In the genomic region with DNA sequence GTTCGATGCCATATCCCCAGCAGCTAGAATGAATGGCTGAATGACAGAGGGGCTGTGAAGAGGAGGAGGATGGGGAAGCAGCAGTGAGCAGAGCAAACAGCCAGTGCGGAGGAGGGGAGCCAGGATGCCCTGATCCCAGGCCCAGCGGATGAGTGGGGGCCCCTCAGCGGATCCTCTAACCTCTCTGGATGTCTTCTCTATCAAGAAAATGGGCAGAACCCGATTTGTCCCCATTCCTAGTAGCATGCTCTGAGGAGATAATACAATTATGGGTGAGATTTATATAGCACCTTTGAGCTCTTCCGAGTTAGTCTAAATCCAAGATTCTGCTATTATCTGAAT, we compare ENCODE assay signal across 8 cellular contexts. TPM values are rescaled to one million over a fixed set of nuclear protein-coding genes. Genes with fewer than 3 reads are reported as not detected.
DNase-seq lines count a peak whose midpoint lies in the region; ATAC-seq, FAIRE-seq and TF ChIP-seq lines count a peak whose summit lies in the region.

No MANE protein-coding gene starts in this region.

- H3K9me3 ChIP-seq in KOPT-K1 (ENCODE audit: insufficient read depth, low read length, poor library complexity, severe bottlenecking) (no peaks in the 10 kb centered on the region), adipocyte (ENCODE audit: control insufficient read depth, low read length) (no peaks in the 10 kb centered on the region), stomach (no peaks in the 10 kb centered on the region)

- TF ChIP-seq POLR2A in stomach (IDR thresholded peaks at IDR 0.05): no peak

- H3K36me3 ChIP-seq in KOPT-K1 (ENCODE audit: insufficient read depth, low read length) (no peaks in the 10 kb centered on the region), adipocyte (ENCODE audit: control insufficient read depth, insufficient read depth, low read length, severe bottlenecking) (peaks cover 10% of the 10 kb centered on the region), stomach (peaks cover 0 to 8% (median 3%) of the 10 kb centered on the region in 4 donors)

- no peaks in the 10 kb centered on the region for H3K27me3 ChIP-seq in adipocyte (replicated peaks; ENCODE audit: control insufficient read depth, insufficient read depth, low read length)
- H3K27me3 ChIP-seq in stomach: no peaks in the 10 kb centered on the region

- intact Hi-C loops in stomach (cut with DNase I; ENCODE audit: low total_unique reads): no loop called here
- intact Hi-C loops in posterior vena cava (cut with DNase I): loop anchor here in 1 of 2 donors (2.0 kb wide), 1 partner anchor 64 kb away; no protein-coding TSS in a partner anchor

- peak overlapping the region; percentile 86 for H3K9ac ChIP-seq in adipocyte (ENCODE audit: low read length)

- WGBS in stomach, 5 donors: 51 to 63% (median 56%) methylated on average over 6 of the region's 6 CpGs

- H3K4me3 ChIP-seq in adipocyte (ENCODE audit: low read length): peak overlapping the region; percentile 63
- H3K4me3 ChIP-seq in stomach: peak overlapping the region in 1 of 4 donors; percentile 28

- no peak for FAIRE-seq in RCC 7860 (lab: Jason Lieb, UNC)

- H3K27ac ChIP-seq in KOPT-K1 (ENCODE audit: low read depth, low read length, poor library complexity, severe bottlenecking) (peak overlapping the region; percentile 51), stomach (peak overlapping the region; percentile 25 to 92 (median 88))

- DNase-seq in adipocyte (ENCODE audit: low read depth): no peak
- no peak for DNase-seq in immature natural killer cell
- no peak for DNase-seq in stomach
- DNase-seq in NCI-H524 (lab: John Stamatoyannopoulos, UW): no peak
- DNase-seq in RCC 7860 (ENCODE audit: low spot score): no peak
- no peak for DNase-seq in posterior vena cava (ENCODE audit: low spot score)

- TF ChIP-seq EP300 in stomach (IDR thresholded peaks at IDR 0.05): no peak

- peaks cover 11 to 17% (median 13%) of the 10 kb centered on the region in 3 donors for H3K27me3 Mint-ChIP-seq in immature natural killer cell (ENCODE audit: low read depth in 3 of 3)

- peaks cover 0 to 5% (median 4%) of the 10 kb centered on the region in 3 donors for H3K36me3 Mint-ChIP-seq in immature natural killer cell

- H3K9me3 Mint-ChIP-seq in immature natural killer cell: no peaks in the 10 kb centered on the region

- peak overlapping the region; percentile 81 to 93 (median 87) for H3K4me3 Mint-ChIP-seq in immature natural killer cell

- no peak for TF ChIP-seq CTCF in stomach (IDR thresholded peaks at IDR 0.05)

- H3K4me1 Mint-ChIP-seq in immature natural killer cell: peaks cover 99 to 100% of the 10 kb centered on the region in 2 donors

- peaks cover 86% of the 10 kb centered on the region for H3K4me1 ChIP-seq in adipocyte (ENCODE audit: control insufficient read depth, insufficient read depth, low read length)
- H3K4me1 ChIP-seq in stomach: peaks cover 93 to 100% (median 98%) of the 10 kb centered on the region in 4 donors

- peak overlapping the region; percentile 76 to 99 (median 92) for H3K27ac Mint-ChIP-seq in immature natural killer cell

- no peak for ATAC-seq in GM21737 (IDR thresholded peaks at IDR 0.05; ENCODE audit: unreplicated experiment)

RNA-seq across cellular contexts. Expression of a gene that starts 30.0 kb away (rescaled TPM):
- polyA plus RNA-seq in immature natural killer cell (1,000 to 10,000 TPM in 1 of 3 donors, 100 to 1,000 TPM in 2; 528 to 1,271 (median 768) TPM), stomach (1,000 to 10,000 TPM; 3,548 to 5,463 (median 4,617) TPM)
- total RNA-seq in stomach (1,000 to 10,000 TPM; 1,405 to 2,743 (median 1,647) TPM), posterior vena cava (1,000 to 10,000 TPM; 1,277 to 1,372 TPM)

RNA-seq across cellular contexts. Expression of a gene that starts 34.6 kb away (rescaled TPM):
- polyA plus RNA-seq in immature natural killer cell: 100 to 1,000 TPM; 132 to 310 (median 240) TPM
- total RNA-seq in stomach: 100 to 1,000 TPM in 1 of 5 donors, 10 to 100 TPM in 4; 39.7 to 129 (median 58.9) TPM
- 10 to 100 TPM; 27.2 to 46.7 (median 33.6) TPM for polyA plus RNA-seq in stomach
- total RNA-seq in posterior vena cava: 100 to 1,000 TPM; 110 to 113 TPM

RNA-seq across cellular contexts. Expression of a gene that starts 36.4 kb away (rescaled TPM):
- polyA plus RNA-seq in immature natural killer cell (10 to 100 TPM in 2 of 3 donors, 1 to 10 TPM in 1; 9.7 to 26.4 (median 11.3) TPM), stomach (10 to 100 TPM in 2 of 3 donors, 1 to 10 TPM in 1; 8.7 to 14.5 (median 14.1) TPM)
- total RNA-seq in stomach (100 to 1,000 TPM in 4 of 5 donors, 10 to 100 TPM in 1; 84.0 to 226 (median 130) TPM), posterior vena cava (10 to 100 TPM; 50.2 to 52.5 TPM)
